In genomic region chr9:77495834-77496671, GRCh38 we compare ENCODE assay signal across 12 cellular contexts.
A peak's percentile ranks its signal among the peaks of the same experiment; 100 is the strongest.
DNase-seq lines count a peak whose midpoint lies in the region; ATAC-seq and TF ChIP-seq lines count a peak whose summit lies in the region.
"Had no signal": no experiment of that assay in that cellular context is flagged by ENCODE, and none has a peak within 500 bp of the region (broad histone marks: within the 10 kb centered on the region; RNA-seq: fewer than 3 reads in every experiment).

No MANE protein-coding gene starts in this region.

- intact Hi-C loops in left ventricle myocardium superior (cut with micrococcal nuclease), result no loop called here

- H3K4me1 Mint-ChIP-seq in type B pancreatic cell (ENCODE audit: unreplicated experiment), result peaks cover 9% of the 10 kb centered on the region

- TF ChIP-seq CTCF in type B pancreatic cell (conservative IDR thresholded peaks at IDR 0.05), result no peak

- DNase-seq in HCEC 1CT (peak; percentile 21), amniotic epithelial cell (ENCODE audit: low read depth) (peak; percentile 22), left ventricle myocardium superior (no peak), stromal cell of bone marrow (ENCODE audit: low read depth) (peak; percentile 78), type B pancreatic cell (ENCODE audit: extremely low spot score, unreplicated experiment) (no peak), NCI-H526 (lab: John Stamatoyannopoulos, UW) (no peak), NCI-H146 (lab: John Stamatoyannopoulos, UW) (no peak)
- no peak for DNase-seq in activated CD4-positive, alpha-beta T cell treated with anti-CD3 and anti-CD28 coated beads for 1 hour
- DNase-seq: effector CD4-positive, alpha-beta T cell; GDM1; NCI-H1436; stimulated activated CD4-positive, alpha-beta T cell treated with anti-CD3 and anti-CD28 coated beads, Interleukin-4, amount 100 ng/mL, for 24 hours had no signal

- H3K36me3 Mint-ChIP-seq in type B pancreatic cell, result no peaks in the 10 kb centered on the region

- H3K4me3 Mint-ChIP-seq in type B pancreatic cell, result no peak overlapping the region

- ATAC-seq in left ventricle myocardium superior, result peak; percentile 91

- H3K9me3 Mint-ChIP-seq in type B pancreatic cell, result no peaks in the 10 kb centered on the region

- H3K27ac Mint-ChIP-seq in type B pancreatic cell, result no peak overlapping the region

- H3K27me3 Mint-ChIP-seq in type B pancreatic cell, result no peaks in the 10 kb centered on the region

Comparison
In these comparisons a context has a peak if more than half of its experiments do, and no peak if none do; other contexts are left out.
1. DNase-seq: peak in HCEC 1CT (single experiment), amniotic epithelial cell (single experiment) and stromal cell of bone marrow (single experiment); none in left ventricle myocardium superior (single experiment), activated CD4-positive, alpha-beta T cell treated with anti-CD3 and anti-CD28 coated beads for 1 hour (single experiment), type B pancreatic cell (single experiment), NCI-H526 (0 of 2) and NCI-H146 (single experiment).